24 cellular contexts compared by ENCODE assay signal in genomic region chr22:46038174-46038487, GRCh38.
DNase-seq lines count a peak whose midpoint lies in the region; ATAC-seq, FAIRE-seq and TF ChIP-seq lines count a peak whose summit lies in the region.
"Had no signal": no experiment of that assay in that cellular context is flagged by ENCODE, and none has a peak within 500 bp of the region (broad histone marks: within the 10 kb centered on the region; RNA-seq: fewer than 3 reads in every experiment).

No MANE protein-coding gene starts in this region.

- no peak overlapping the region for H3K27ac ChIP-seq in BLaER1 treated with 17β-estradiol and CSF1 and Interleukin-3, amounts not matched to agents 10 nM and 100 nM
- H3K27ac ChIP-seq in SK-N-MC (peak overlapping the region; percentile 89), esophagus (ENCODE audit: low read depth in 2 of 2, low read length in 1 of 2) (peak overlapping the region; percentile 38 to 92), gastrocnemius medialis (peak overlapping the region; percentile 98 to 99 (median 99)), sigmoid colon (peak overlapping the region in 1 of 4 donors; percentile 34)
- H3K27ac ChIP-seq: cardiac muscle cell had no signal

- no peak overlapping the region for H3K4me3 ChIP-seq in BLaER1 treated with 17β-estradiol and CSF1 and Interleukin-3, amounts not matched to agents 10 nM and 100 nM
- H3K4me3 ChIP-seq in SK-N-MC: no peak overlapping the region
- H3K4me3 ChIP-seq in esophagus (ENCODE audit: low read depth in 1 of 2, low read length in 2 of 2): no peak overlapping the region
- H3K4me3 ChIP-seq in gastrocnemius medialis: no peak overlapping the region
- no peak overlapping the region for H3K4me3 ChIP-seq in sigmoid colon
- H3K4me3 ChIP-seq: cardiac muscle cell had no signal

- peak overlapping the region; percentile 61 to 90 (median 82); a peak in 21 of 22 replicates for H3K4me2 ChIP-seq in BLaER1 treated with 17β-estradiol and CSF1 and Interleukin-3, amounts not matched to agents 10 nM and 100 nM

- H3K9ac ChIP-seq in BLaER1 treated with 17β-estradiol and CSF1 and Interleukin-3, amounts not matched to agents 10 nM and 100 nM: no peak overlapping the region
- peak overlapping the region; percentile 24 for H3K9ac ChIP-seq in SK-N-MC (ENCODE audit: insufficient read length)

- no peak for TF ChIP-seq POLR2A in gastrocnemius medialis (IDR thresholded peaks at IDR 0.05)
- TF ChIP-seq POLR2A in sigmoid colon (IDR thresholded peaks at IDR 0.05): no peak

- H4K20me1 ChIP-seq in BLaER1 treated with 17β-estradiol and CSF1 and Interleukin-3, amounts not matched to agents 10 nM and 100 nM: no peaks in the 10 kb centered on the region; a peak in 1 of 22 replicates

- TF ChIP-seq CTCF in gastrocnemius medialis (IDR thresholded peaks at IDR 0.05 in 4 of 5, conservative IDR thresholded peaks at IDR 0.05 in 1 of 5) (no peak), sigmoid colon (IDR thresholded peaks at IDR 0.05) (no peak)

- TF ChIP-seq EP300 in sigmoid colon (IDR thresholded peaks at IDR 0.05): no peak

- peaks cover 47 to 62% (median 53%) of the 10 kb centered on the region in 10 experiments for H3K4me1 ChIP-seq in BLaER1 treated with 17β-estradiol and CSF1 and Interleukin-3, amounts not matched to agents 10 nM and 100 nM
- H3K4me1 ChIP-seq in esophagus (ENCODE audit: control insufficient read depth in 2 of 2, insufficient read depth in 2 of 2, low read length in 1 of 2) (peaks cover 2 to 20% of the 10 kb centered on the region in 2 donors), gastrocnemius medialis (peaks cover 56 to 59% of the 10 kb centered on the region in 2 donors), sigmoid colon (peaks cover 0 to 32% (median 28%) of the 10 kb centered on the region in 4 donors)

- H3K9me3 ChIP-seq in BLaER1 treated with 17β-estradiol and CSF1 and Interleukin-3, amounts not matched to agents 10 nM and 100 nM (replicated peaks in 1 of 11): no peaks in the 10 kb centered on the region
- H3K9me3 ChIP-seq in SK-N-MC (ENCODE audit: low read depth, low read length): no peaks in the 10 kb centered on the region
- no peaks in the 10 kb centered on the region for H3K9me3 ChIP-seq in esophagus (ENCODE audit: control insufficient read depth in 2 of 2, insufficient read depth in 1 of 2, low read depth in 1 of 2, low read length in 1 of 2)
- H3K9me3 ChIP-seq in gastrocnemius medialis: no peaks in the 10 kb centered on the region
- no peaks in the 10 kb centered on the region for H3K9me3 ChIP-seq in sigmoid colon

- no peak for FAIRE-seq in frontal cortex (lab: Jason Lieb, UNC)

- DNase-seq in SK-N-MC (ENCODE audit: low read depth, low spot score): no peak
- DNase-seq in gastrocnemius medialis: no peak
- no peak for DNase-seq in frontal cortex (ENCODE audit: low spot score in 2 of 2)
- DNase-seq in left lobe of liver (ENCODE audit: low spot score): no peak
- no peak for DNase-seq in NCI-H2107 (lab: John Stamatoyannopoulos, UW)
- no peak for DNase-seq in sigmoid colon
- DNase-seq: activated CD4-positive, alpha-beta T cell treated with anti-CD3 and anti-CD28 coated beads for 1 hour; activated CD8-positive, alpha-beta memory T cell treated with anti-CD3 and anti-CD28 coated beads for 24 hours; activated naive CD4-positive, alpha-beta T cell treated with Interleukin-2 at 50 U/mL for 16 hours; amniotic stem cell; CD4-positive, CD25-positive, alpha-beta regulatory T cell; KBM-7; kidney glomerular epithelial cell; NCI-H146; nucleus accumbens; PC-3; SHP77 treated with DMSO at 0.1 percent for 48 hours; stimulated activated CD4-positive, alpha-beta T cell treated with anti-CD3 and anti-CD28 coated beads, Interleukin-12 subunit alpha, Interleukin-12 subunit beta, amount 100 ng/mL, for 4 hours; stimulated activated CD4-positive, alpha-beta T cell treated with anti-CD3 and anti-CD28 coated beads, Interleukin-4, amount 100 ng/mL, for 4 hours; stimulated activated naive CD4-positive, alpha-beta T cell; T-cell had no signal

- in situ Hi-C loops in gastrocnemius medialis (cut with MboI; ENCODE audit: low sequenced_read_pairs in 4 of 4): no loop called here

- WGBS in esophagus, 2 donors: 61 to 63% methylated on average over 2 of the region's 2 CpGs
- 78 to 89% methylated on average over 2 of the region's 2 CpGs for WGBS in sigmoid colon, 2 donors

- intact Hi-C loops in gastrocnemius medialis (cut with DNase I; ENCODE audit: low total_unique reads) (loop anchor here (10.0 kb wide), 1 partner anchor 713 kb away; no protein-coding TSS in a partner anchor), sigmoid colon (cut with DNase I) (no loop called here)

- H3K36me3 ChIP-seq in BLaER1 treated with 17β-estradiol and CSF1 and Interleukin-3, amounts not matched to agents 10 nM and 100 nM: no peaks in the 10 kb centered on the region
- H3K36me3 ChIP-seq in SK-N-MC (ENCODE audit: insufficient read depth, low read length) (no peaks in the 10 kb centered on the region), esophagus (ENCODE audit: control insufficient read depth in 2 of 2, insufficient read depth in 2 of 2, low read length in 1 of 2) (no peaks in the 10 kb centered on the region), gastrocnemius medialis (no peaks in the 10 kb centered on the region), sigmoid colon (no peaks in the 10 kb centered on the region)
- H3K36me3 ChIP-seq: cardiac muscle cell had no signal

- ATAC-seq in gastrocnemius medialis (no peak), left lobe of liver (no peak)
- ATAC-seq: PC-3, T-cell had no signal

- H3K27me3 ChIP-seq in BLaER1 treated with 17β-estradiol and CSF1 and Interleukin-3, amounts not matched to agents 10 nM and 100 nM: peaks cover 28 to 30% (median 29%) of the 10 kb centered on the region in 11 experiments
- no peaks in the 10 kb centered on the region for H3K27me3 ChIP-seq in esophagus (ENCODE audit: control insufficient read depth in 1 of 2, insufficient read depth in 2 of 2, low read length in 2 of 2)
- H3K27me3 ChIP-seq in gastrocnemius medialis: no peaks in the 10 kb centered on the region
- no peaks in the 10 kb centered on the region for H3K27me3 ChIP-seq in sigmoid colon

Comparison
In these comparisons a context has a peak if more than half of its experiments do, and no peak if none do; other contexts are left out.
1. H3K27ac ChIP-seq: peak in SK-N-MC (single experiment), esophagus (2 of 2) and gastrocnemius medialis (4 of 4); none in BLaER1 treated with 17β-estradiol and CSF1 and Interleukin-3, amounts not matched to agents 10 nM and 100 nM (0 of 11).